ENCODE assay signal across 17 cellular contexts in genomic region chr11:57399221-57399620, GRCh38. TPM values are rescaled to one million over a fixed set of nuclear protein-coding genes. Genes with fewer than 3 reads are reported as not detected.
DNase-seq lines count a peak whose midpoint lies in the region; ATAC-seq and TF ChIP-seq lines count a peak whose summit lies in the region.
"Had no signal": no experiment of that assay in that cellular context is flagged by ENCODE, and none has a peak within 500 bp of the region (broad histone marks: within the 10 kb centered on the region; RNA-seq: fewer than 3 reads in every experiment).

No MANE protein-coding gene starts in this region.

- H3K27me3 ChIP-seq in breast epithelium, result no peaks in the 10 kb centered on the region

- BruUV-seq in MCF 10A (replicated peaks; lab: Mats Ljungman, UMichigan), result no TSS peak

- intact Hi-C loops in MCF 10A (cut with micrococcal nuclease) (no loop called here), breast epithelium (cut with DNase I; ENCODE audit: low total_unique reads) (loop anchor here (10.0 kb wide), 1 partner anchor 1734 kb away; the partner anchor contains the start of gene OR4C6)

- no peaks in the 10 kb centered on the region for H3K9me3 Mint-ChIP-seq in MCF 10A (ENCODE audit: unreplicated experiment)
- H3K9me3 Mint-ChIP-seq in activated T-cell treated with anti-CD3 and anti-CD28 coated beads, Interleukin-2, amount 50 U/mL, for 4 hours, result no peaks in the 10 kb centered on the region
- H3K9me3 Mint-ChIP-seq in activated T-helper 17 cell treated with anti-CD3 and anti-CD28 coated beads, Interleukin-2, amount 50 U/mL, for 72 hours, result no peaks in the 10 kb centered on the region

- H3K4me3 ChIP-seq in breast epithelium, result no peak overlapping the region

- no peaks in the 10 kb centered on the region for H3K36me3 ChIP-seq in breast epithelium

- no peak overlapping the region for H3K27ac ChIP-seq in breast epithelium
- H3K27ac ChIP-seq in epithelial cell of prostate, result peak overlapping the region; percentile 25

- CTCF ChIA-PET in MCF 10A (lab: Yijun Ruan, JAX), result interaction anchor here (0.9 to 1.0 kb wide), 2 partner anchors 30 to 53 kb away, joined by 3 read pairs; no protein-coding TSS in a partner anchor

- H3K9me3 ChIP-seq in breast epithelium, result no peaks in the 10 kb centered on the region

- POLR2A ChIA-PET in MCF 10A (lab: Yijun Ruan, JAX), result no interaction called here

- TF ChIP-seq CTCF in MCF 10A (IDR thresholded peaks at IDR 0.05; ENCODE audit: unreplicated experiment), result no peak
- no peak for TF ChIP-seq CTCF in breast epithelium (IDR thresholded peaks at IDR 0.05)

- no peak overlapping the region for H3K27ac Mint-ChIP-seq in MCF 10A (ENCODE audit: low read depth, unreplicated experiment)
- no peak overlapping the region for H3K27ac Mint-ChIP-seq in activated T-helper 17 cell treated with anti-CD3 and anti-CD28 coated beads, Interleukin-2, amount 50 U/mL, for 72 hours

- H3K4me1 ChIP-seq in breast epithelium, result no peaks in the 10 kb centered on the region

- no peaks in the 10 kb centered on the region for H3K4me1 Mint-ChIP-seq in MCF 10A (ENCODE audit: insufficient read depth, unreplicated experiment)
- peaks cover 3% of the 10 kb centered on the region for H3K4me1 Mint-ChIP-seq in activated T-cell treated with anti-CD3 and anti-CD28 coated beads, Interleukin-2, amount 50 U/mL, for 4 hours (ENCODE audit: low read depth)
- no peaks in the 10 kb centered on the region for H3K4me1 Mint-ChIP-seq in activated T-helper 17 cell treated with anti-CD3 and anti-CD28 coated beads, Interleukin-2, amount 50 U/mL, for 72 hours

- no peak for TF ChIP-seq POLR2A in breast epithelium (IDR thresholded peaks at IDR 0.05)

- no peak for ATAC-seq in activated T-cell treated with anti-CD3 and anti-CD28 coated beads, Interleukin-2, amount 50 U/mL, for 4 hours
- no peak for ATAC-seq in activated T-helper 17 cell treated with anti-CD3 and anti-CD28 coated beads, Interleukin-2, amount 50 U/mL, for 72 hours (replicated peaks)

- H3K4me3 Mint-ChIP-seq in MCF 10A (ENCODE audit: unreplicated experiment), result no peak overlapping the region
- no peak overlapping the region for H3K4me3 Mint-ChIP-seq in activated T-cell treated with anti-CD3 and anti-CD28 coated beads, Interleukin-2, amount 50 U/mL, for 4 hours
- no peak overlapping the region for H3K4me3 Mint-ChIP-seq in activated T-helper 17 cell treated with anti-CD3 and anti-CD28 coated beads, Interleukin-2, amount 50 U/mL, for 72 hours

- peak; percentile 42 for DNase-seq in MCF 10A (ENCODE audit: unreplicated experiment)
- DNase-seq in breast epithelium (ENCODE audit: low spot score in 2 of 2), result no peak
- DNase-seq in SW480 (ENCODE audit: low spot score), result peak; percentile 65
- peak; percentile 6 for DNase-seq in epithelial cell of prostate (ENCODE audit: low read depth, low spot score)
- no peak for DNase-seq in activated T-cell treated with anti-CD3 and anti-CD28 coated beads, Interleukin-2, amount 50 U/mL, for 4 hours
- DNase-seq in kidney glomerular epithelial cell (lab: John Stamatoyannopoulos, UW), result no peak
- DNase-seq in stimulated activated CD4-positive, alpha-beta T cell treated with anti-CD3 and anti-CD28 coated beads, Interleukin-2, amount 100 ng/mL, for 24 hours, result no peak
- DNase-seq: 8988T, C1 segment of cervical spinal cord, DMS 273 treated with DMSO at 0.1 percent for 48 hours, EL, Karpas-422, NCI-H146, NCI-H446, NCI-H748 treated with DMSO at 0.1 percent for 48 hours, SHP77 had no signal

- no peaks in the 10 kb centered on the region for H3K27me3 Mint-ChIP-seq in MCF 10A (ENCODE audit: insufficient read depth, unreplicated experiment)
- H3K27me3 Mint-ChIP-seq in activated T-cell treated with anti-CD3 and anti-CD28 coated beads, Interleukin-2, amount 50 U/mL, for 4 hours (ENCODE audit: low read depth), result no peaks in the 10 kb centered on the region
- no peaks in the 10 kb centered on the region for H3K27me3 Mint-ChIP-seq in activated T-helper 17 cell treated with anti-CD3 and anti-CD28 coated beads, Interleukin-2, amount 50 U/mL, for 72 hours

- H3K36me3 Mint-ChIP-seq in MCF 10A (ENCODE audit: insufficient read depth, unreplicated experiment), result peaks cover 1% of the 10 kb centered on the region
- peaks cover 4% of the 10 kb centered on the region for H3K36me3 Mint-ChIP-seq in activated T-cell treated with anti-CD3 and anti-CD28 coated beads, Interleukin-2, amount 50 U/mL, for 4 hours (ENCODE audit: insufficient read depth)
- peaks cover 18% of the 10 kb centered on the region for H3K36me3 Mint-ChIP-seq in activated T-helper 17 cell treated with anti-CD3 and anti-CD28 coated beads, Interleukin-2, amount 50 U/mL, for 72 hours (ENCODE audit: low read depth)

RNA-seq across cellular contexts. Expression of gene PRG2, which starts 8.8 kb away (rescaled TPM):
- total RNA-seq in MCF 10A (2022) (0.25 TPM in 1 of 2 replicates, not detected in the other), breast epithelium (1 to 10 TPM in 1 of 3 donors, not detected in 2; 1.1 TPM)
- total RNA-seq in activated T-cell treated with anti-CD3 and anti-CD28 coated beads, Interleukin-2, amount 50 U/mL, for 4 hours, result 1 to 10 TPM; 1.8 to 2.7 (median 2.5) TPM
- total RNA-seq in activated T-helper 17 cell treated with anti-CD3 and anti-CD28 coated beads, Interleukin-2, amount 50 U/mL, for 72 hours, result 1 to 10 TPM; 2.2 to 6.2 TPM

RNA-seq across cellular contexts. Expression of gene PRG3, which starts 18.3 kb away (rescaled TPM):
- total RNA-seq in MCF 10A (2022) (not detected in 2 replicates), breast epithelium (not detected)
- total RNA-seq in activated T-cell treated with anti-CD3 and anti-CD28 coated beads, Interleukin-2, amount 50 U/mL, for 4 hours, result not detected
- total RNA-seq in activated T-helper 17 cell treated with anti-CD3 and anti-CD28 coated beads, Interleukin-2, amount 50 U/mL, for 72 hours, result not detected

RNA-seq across cellular contexts. Expression of gene SLC43A3, which starts 27.7 kb away (rescaled TPM):
- total RNA-seq in MCF 10A (2022) (96.6 and 112 TPM in 2 replicates), breast epithelium (100 to 1,000 TPM; 104 to 130 (median 105) TPM)
- 100 to 1,000 TPM; 508 to 551 (median 529) TPM for total RNA-seq in activated T-cell treated with anti-CD3 and anti-CD28 coated beads, Interleukin-2, amount 50 U/mL, for 4 hours
- total RNA-seq in activated T-helper 17 cell treated with anti-CD3 and anti-CD28 coated beads, Interleukin-2, amount 50 U/mL, for 72 hours, result 100 to 1,000 TPM; 346 to 386 TPM

Comparison
In these comparisons a context has a peak if more than half of its experiments do, and no peak if none do; other contexts are left out.
1. DNase-seq: peak in MCF 10A (single experiment), SW480 (single experiment) and epithelial cell of prostate (single experiment); none in breast epithelium (0 of 2), activated T-cell treated with anti-CD3 and anti-CD28 coated beads, Interleukin-2, amount 50 U/mL, for 4 hours (single experiment), kidney glomerular epithelial cell (single experiment) and stimulated activated CD4-positive, alpha-beta T cell treated with anti-CD3 and anti-CD28 coated beads, Interleukin-2, amount 100 ng/mL, for 24 hours (0 of 2).